8 cellular contexts compared by ENCODE assay signal in genomic region chr2:15941483-15941853, GRCh38. TPM values are rescaled to one million over a fixed set of nuclear protein-coding genes. Genes with fewer than 3 reads are reported as not detected.
DNase-seq lines count a peak whose midpoint lies in the region; ATAC-seq, FAIRE-seq and TF ChIP-seq lines count a peak whose summit lies in the region.

No MANE protein-coding gene starts in this region.

- peaks cover 41% of the 10 kb centered on the region for H3K36me3 Mint-ChIP-seq in Calu3 (ENCODE audit: insufficient read depth, unreplicated experiment)
- H3K36me3 Mint-ChIP-seq in activated T-helper 1 cell treated with anti-CD3 and anti-CD28 coated beads, Interleukin-12 subunit alpha, Interleukin-12 subunit beta, Interleukin-2, Interleukin-4 antibody, amounts not matched to agents 30 ng/mL and 10 ng/mL and 1 ng/mL, durations not matched to agents 14 hours and 24 hours and 36 hours (ENCODE audit: low read depth): no peaks in the 10 kb centered on the region

- no peaks in the 10 kb centered on the region for H3K9me3 ChIP-seq in esophagus squamous epithelium

- DNase-seq in Calu3: peak; percentile 57
- DNase-seq in NCI-H146 (lab: John Stamatoyannopoulos, UW): peak; percentile 46
- DNase-seq in esophagus squamous epithelium (lab: John Stamatoyannopoulos, UW): no peak
- DNase-seq in pons (ENCODE audit: low spot score): peak; percentile 33
- no peak for DNase-seq in activated T-helper 1 cell treated with anti-CD3 and anti-CD28 coated beads, Interleukin-12 subunit alpha, Interleukin-12 subunit beta, Interleukin-2, Interleukin-4 antibody, amounts not matched to agents 30 ng/mL and 10 ng/mL and 1 ng/mL, durations not matched to agents 14 hours and 24 hours and 36 hours (ENCODE audit: low spot score)
- DNase-seq in GM19239 (ENCODE audit: insufficient read length, low spot score): no peak

- TF ChIP-seq CTCF in Calu3 (IDR thresholded peaks at IDR 0.05; ENCODE audit: unreplicated experiment) (no peak), esophagus squamous epithelium (IDR thresholded peaks at IDR 0.05) (no peak)

- no peaks in the 10 kb centered on the region for H3K27me3 Mint-ChIP-seq in Calu3 (ENCODE audit: unreplicated experiment)
- H3K27me3 Mint-ChIP-seq in activated T-helper 1 cell treated with anti-CD3 and anti-CD28 coated beads, Interleukin-12 subunit alpha, Interleukin-12 subunit beta, Interleukin-2, Interleukin-4 antibody, amounts not matched to agents 30 ng/mL and 10 ng/mL and 1 ng/mL, durations not matched to agents 14 hours and 24 hours and 36 hours (ENCODE audit: insufficient read depth): peaks cover 61% of the 10 kb centered on the region

- BruUV-seq in Calu3 (replicated peaks; lab: Mats Ljungman, UMichigan): no TSS peak

- no peaks in the 10 kb centered on the region for H3K9me3 Mint-ChIP-seq in Calu3 (ENCODE audit: low read depth, unreplicated experiment)
- no peaks in the 10 kb centered on the region for H3K9me3 Mint-ChIP-seq in activated T-helper 1 cell treated with anti-CD3 and anti-CD28 coated beads, Interleukin-12 subunit alpha, Interleukin-12 subunit beta, Interleukin-2, Interleukin-4 antibody, amounts not matched to agents 30 ng/mL and 10 ng/mL and 1 ng/mL, durations not matched to agents 14 hours and 24 hours and 36 hours

- CTCF ChIA-PET in Calu3 (lab: Charles Lee): interaction anchor here (0.7 to 2.6 kb wide), 5 partner anchors 277 to 566 kb away, joined by 3 to 47 read pairs (median 4); no protein-coding TSS in a partner anchor

- FAIRE-seq in GM19239 (lab: Jason Lieb, UNC): no peak

- ATAC-seq in GM18873 (IDR thresholded peaks at IDR 0.05; ENCODE audit: low FRiP score, unreplicated experiment) (no peak), HG02884 (IDR thresholded peaks at IDR 0.05; ENCODE audit: unreplicated experiment) (no peak)

- no peaks in the 10 kb centered on the region for H3K36me3 ChIP-seq in esophagus squamous epithelium

- peak overlapping the region; percentile 16 to 68 (median 48) for H3K4me3 ChIP-seq in esophagus squamous epithelium

- H3K4me3 Mint-ChIP-seq in Calu3 (ENCODE audit: low read depth, unreplicated experiment): peak overlapping the region; percentile 99
- no peak overlapping the region for H3K4me3 Mint-ChIP-seq in activated T-helper 1 cell treated with anti-CD3 and anti-CD28 coated beads, Interleukin-12 subunit alpha, Interleukin-12 subunit beta, Interleukin-2, Interleukin-4 antibody, amounts not matched to agents 30 ng/mL and 10 ng/mL and 1 ng/mL, durations not matched to agents 14 hours and 24 hours and 36 hours

- intact Hi-C loops in Calu3 (cut with micrococcal nuclease; ENCODE audit: unreplicated experiment) (loop anchor here (2.0 to 5.0 kb wide), 7 partner anchors 131 to 666 kb away; no protein-coding TSS in a partner anchor), esophagus squamous epithelium (cut with DNase I) (loop anchor here (10.0 kb wide), 3 partner anchors 297 to 563 kb away; no protein-coding TSS in a partner anchor)
- intact Hi-C loops in activated T-helper 1 cell treated with anti-CD3 and anti-CD28 coated beads, Interleukin-12 subunit alpha, Interleukin-12 subunit beta, Interleukin-2, Interleukin-4 antibody, amounts not matched to agents 30 ng/mL and 10 ng/mL and 1 ng/mL, durations not matched to agents 14 hours and 24 hours and 36 hours (cut with micrococcal nuclease): loop anchor here (5.0 kb wide), 1 partner anchor 566 kb away; no protein-coding TSS in a partner anchor

- 0% methylated on average over 1 to 8 of the region's 14 CpGs for whole genome bisulfite sequencing in esophagus squamous epithelium, 2 donors

- H3K4me1 Mint-ChIP-seq in Calu3 (ENCODE audit: low read depth, unreplicated experiment): peaks cover 22% of the 10 kb centered on the region
- peaks cover 5% of the 10 kb centered on the region for H3K4me1 Mint-ChIP-seq in activated T-helper 1 cell treated with anti-CD3 and anti-CD28 coated beads, Interleukin-12 subunit alpha, Interleukin-12 subunit beta, Interleukin-2, Interleukin-4 antibody, amounts not matched to agents 30 ng/mL and 10 ng/mL and 1 ng/mL, durations not matched to agents 14 hours and 24 hours and 36 hours (ENCODE audit: low read depth)

- H3K4me1 ChIP-seq in esophagus squamous epithelium: peaks cover 32 to 50% (median 39%) of the 10 kb centered on the region in 3 donors

- H3K27me3 ChIP-seq in esophagus squamous epithelium: peaks cover 0 to 55% (median 12%) of the 10 kb centered on the region in 4 donors

- H3K27ac Mint-ChIP-seq in Calu3 (ENCODE audit: unreplicated experiment): no peak overlapping the region
- H3K27ac Mint-ChIP-seq in activated T-helper 1 cell treated with anti-CD3 and anti-CD28 coated beads, Interleukin-12 subunit alpha, Interleukin-12 subunit beta, Interleukin-2, Interleukin-4 antibody, amounts not matched to agents 30 ng/mL and 10 ng/mL and 1 ng/mL, durations not matched to agents 14 hours and 24 hours and 36 hours: no peak overlapping the region

- TF ChIP-seq POLR2A in esophagus squamous epithelium (IDR thresholded peaks at IDR 0.05): no peak

- no peak overlapping the region for H3K27ac ChIP-seq in esophagus squamous epithelium

RNA-seq across cellular contexts. Expression of gene MYCN, which starts 1.1 kb away (rescaled TPM):
- 5.5 and 8.7 TPM in 2 replicates for total RNA-seq in Calu3 (2022)
- under 1 TPM; 0.21 to 0.95 (median 0.33) TPM for total RNA-seq in esophagus squamous epithelium
- total RNA-seq in activated T-helper 1 cell treated with anti-CD3 and anti-CD28 coated beads, Interleukin-12 subunit alpha, Interleukin-12 subunit beta, Interleukin-2, Interleukin-4 antibody, amounts not matched to agents 30 ng/mL and 10 ng/mL and 1 ng/mL, durations not matched to agents 14 hours and 24 hours and 36 hours: not detected in 2 replicates

Comparison
In these comparisons a context has a peak if more than half of its experiments do, and no peak if none do; other contexts are left out.
1. DNase-seq: peak in Calu3 (single experiment), NCI-H146 (single experiment) and pons (single experiment); none in esophagus squamous epithelium (single experiment), activated T-helper 1 cell treated with anti-CD3 and anti-CD28 coated beads, Interleukin-12 subunit alpha, Interleukin-12 subunit beta, Interleukin-2, Interleukin-4 antibody, amounts not matched to agents 30 ng/mL and 10 ng/mL and 1 ng/mL, durations not matched to agents 14 hours and 24 hours and 36 hours (single experiment) and GM19239 (single experiment).